31 cellular contexts compared by ENCODE assay signal in the genomic region with DNA sequence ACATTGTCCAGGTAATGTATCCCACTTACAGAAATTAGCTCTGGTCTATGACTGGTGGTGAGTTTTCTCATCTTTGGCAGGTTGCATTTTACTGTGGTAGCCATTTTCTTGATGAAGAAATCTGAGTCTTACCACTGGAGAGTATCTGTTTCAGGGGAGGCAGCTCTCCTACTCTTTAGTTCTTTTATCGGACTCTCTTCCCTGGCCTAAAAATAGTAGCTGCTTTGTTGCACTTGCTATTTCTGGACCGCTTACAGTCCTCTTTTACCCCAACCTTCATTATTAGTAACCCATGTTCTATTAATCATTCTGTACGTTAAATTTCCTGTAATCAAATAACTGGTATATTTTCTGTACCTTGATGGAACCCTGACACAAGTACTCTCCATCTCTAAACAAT.
"Had no signal": no experiment of that assay in that cellular context is flagged by ENCODE, and none has a peak within 500 bp of the region (broad histone marks: within the 10 kb centered on the region; RNA-seq: fewer than 3 reads in every experiment).

No MANE protein-coding gene starts in this region.

- H3K4me1 Mint-ChIP-seq: activated CD4-positive, alpha-beta T cell treated with anti-CD3 and anti-CD28 coated beads for 36 hours; activated CD4-positive, alpha-beta T cell treated with anti-CD3 and anti-CD28 coated beads, Interleukin-2, amount 10 ng/mL, durations not matched to agents 24 days and 14 days; activated CD8-positive, alpha-beta memory T cell treated with anti-CD3 and anti-CD28 coated beads, Interleukin-2, amount 10 ng/mL, durations not matched to agents 7 days and 5 days; activated naive CD4-positive, alpha-beta T cell treated with anti-CD3 and anti-CD28 coated beads, Interleukin-2, amount 50 U/mL, for 24 hours; activated naive CD8-positive, alpha-beta T cell treated with anti-CD3 and anti-CD28 coated beads for 36 hours; activated naive CD8-positive, alpha-beta T cell treated with anti-CD3 and anti-CD28 coated beads, Interleukin-2, amount 50 U/mL, for 24 hours; central memory CD8-positive, alpha-beta T cell; endodermal cell had no signal

- H3K4me3 Mint-ChIP-seq: activated CD4-positive, alpha-beta memory T cell treated with anti-CD3 and anti-CD28 coated beads for 36 hours; activated CD4-positive, alpha-beta T cell treated with anti-CD3 and anti-CD28 coated beads for 36 hours; activated CD4-positive, alpha-beta T cell treated with anti-CD3 and anti-CD28 coated beads, Interleukin-2, amount 10 ng/mL, durations not matched to agents 24 days and 14 days; activated CD8-positive, alpha-beta memory T cell treated with anti-CD3 and anti-CD28 coated beads, Interleukin-2, amount 10 ng/mL, durations not matched to agents 7 days and 5 days; activated CD8-positive, alpha-beta T cell treated with anti-CD3 and anti-CD28 coated beads, Interleukin-2, amount 10 ng/mL, durations not matched to agents 7 days and 5 days; activated naive CD4-positive, alpha-beta T cell treated with anti-CD3 and anti-CD28 coated beads for 36 hours; activated naive CD4-positive, alpha-beta T cell treated with anti-CD3 and anti-CD28 coated beads, Interleukin-2, amount 50 U/mL, for 24 hours; activated naive CD8-positive, alpha-beta T cell treated with anti-CD3 and anti-CD28 coated beads for 36 hours; activated naive CD8-positive, alpha-beta T cell treated with anti-CD3 and anti-CD28 coated beads, Interleukin-2, amount 50 U/mL, for 24 hours; activated T-helper 1 cell treated with anti-CD3 and anti-CD28 coated beads, Interleukin-12 subunit alpha, Interleukin-12 subunit beta, Interleukin-2, Interleukin-4 antibody, amounts not matched to agents 30 ng/mL and 10 ng/mL and 1 ng/mL, durations not matched to agents 14 hours and 24 hours and 36 hours; central memory CD8-positive, alpha-beta T cell; dendritic cell treated with granulocyte-macrophage colony-stimulating factor and Interleukin-4, amounts not matched to agents 40 ng/mL and 50 ng/mL, for 4 days; endodermal cell had no signal

- H3K36me3 ChIP-seq: adrenal gland had no signal

- H3K36me3 Mint-ChIP-seq: activated CD4-positive, alpha-beta memory T cell treated with anti-CD3 and anti-CD28 coated beads for 36 hours; activated CD8-positive, alpha-beta memory T cell treated with anti-CD3 and anti-CD28 coated beads, Interleukin-2, amount 10 ng/mL, durations not matched to agents 7 days and 5 days; activated naive CD4-positive, alpha-beta T cell treated with anti-CD3 and anti-CD28 coated beads, Interleukin-2, amount 50 U/mL, for 24 hours; activated naive CD8-positive, alpha-beta T cell treated with anti-CD3 and anti-CD28 coated beads for 36 hours had no signal

- H3K27ac Mint-ChIP-seq: activated CD4-positive, alpha-beta memory T cell treated with anti-CD3 and anti-CD28 coated beads for 36 hours; activated CD4-positive, alpha-beta T cell treated with anti-CD3 and anti-CD28 coated beads for 36 hours; activated CD4-positive, alpha-beta T cell treated with anti-CD3 and anti-CD28 coated beads, Interleukin-2, amount 10 ng/mL, durations not matched to agents 24 days and 14 days; activated CD8-positive, alpha-beta memory T cell treated with anti-CD3 and anti-CD28 coated beads, Interleukin-2, amount 10 ng/mL, durations not matched to agents 7 days and 5 days; activated CD8-positive, alpha-beta T cell treated with anti-CD3 and anti-CD28 coated beads, Interleukin-2, amount 10 ng/mL, durations not matched to agents 7 days and 5 days; activated naive CD4-positive, alpha-beta T cell treated with anti-CD3 and anti-CD28 coated beads for 36 hours; activated naive CD4-positive, alpha-beta T cell treated with anti-CD3 and anti-CD28 coated beads, Interleukin-2, amount 50 U/mL, for 24 hours; activated naive CD8-positive, alpha-beta T cell treated with anti-CD3 and anti-CD28 coated beads for 36 hours; activated naive CD8-positive, alpha-beta T cell treated with anti-CD3 and anti-CD28 coated beads, Interleukin-2, amount 50 U/mL, for 24 hours; activated T-helper 1 cell treated with anti-CD3 and anti-CD28 coated beads, Interleukin-12 subunit alpha, Interleukin-12 subunit beta, Interleukin-2, Interleukin-4 antibody, amounts not matched to agents 30 ng/mL and 10 ng/mL and 1 ng/mL, durations not matched to agents 14 hours and 24 hours and 36 hours; activated T-helper 2 cell treated with anti-CD3 and anti-CD28 coated beads, Interferon-gamma antibody, Interleukin-2, Interleukin-4, amounts not matched to agents 10 μg/mL and 5 μg/mL and 100 μg/mL, durations not matched to agents 14 hours and 24 hours and 36 hours; dendritic cell treated with granulocyte-macrophage colony-stimulating factor and Interleukin-4, amounts not matched to agents 40 ng/mL and 50 ng/mL, for 4 days; endodermal cell had no signal

- H3K4me1 ChIP-seq: adrenal gland, body of pancreas had no signal

- ATAC-seq: activated CD4-positive, alpha-beta T cell treated with anti-CD3 and anti-CD28 coated beads for 36 hours; activated CD8-positive, alpha-beta memory T cell treated with anti-CD3 and anti-CD28 coated beads, Interleukin-2, amount 10 ng/mL, durations not matched to agents 7 days and 5 days; activated CD8-positive, alpha-beta T cell treated with anti-CD3 and anti-CD28 coated beads, Interleukin-2, amount 10 ng/mL, durations not matched to agents 7 days and 5 days; activated naive CD8-positive, alpha-beta T cell treated with anti-CD3 and anti-CD28 coated beads, Interleukin-2, amount 50 U/mL, for 24 hours; body of pancreas; esophagus mucosa had no signal

- H3K9me3 ChIP-seq: adrenal gland, body of pancreas had no signal

- H3K27ac ChIP-seq: adrenal gland, body of pancreas, coronary artery, dorsolateral prefrontal cortex had no signal

- H3K9me3 Mint-ChIP-seq: activated CD4-positive, alpha-beta T cell treated with anti-CD3 and anti-CD28 coated beads, Interleukin-2, amount 10 ng/mL, durations not matched to agents 24 days and 14 days had no signal

- H3K4me3 ChIP-seq: adrenal gland, body of pancreas, coronary artery, dorsolateral prefrontal cortex had no signal

- H3K27me3 Mint-ChIP-seq: activated CD4-positive, alpha-beta memory T cell treated with anti-CD3 and anti-CD28 coated beads for 36 hours; activated CD4-positive, alpha-beta T cell treated with anti-CD3 and anti-CD28 coated beads for 36 hours; activated CD4-positive, alpha-beta T cell treated with anti-CD3 and anti-CD28 coated beads, Interleukin-2, amount 10 ng/mL, durations not matched to agents 24 days and 14 days; activated CD8-positive, alpha-beta memory T cell treated with anti-CD3 and anti-CD28 coated beads, Interleukin-2, amount 10 ng/mL, durations not matched to agents 7 days and 5 days; activated naive CD4-positive, alpha-beta T cell treated with anti-CD3 and anti-CD28 coated beads, Interleukin-2, amount 50 U/mL, for 24 hours; activated naive CD8-positive, alpha-beta T cell treated with anti-CD3 and anti-CD28 coated beads for 36 hours; activated naive CD8-positive, alpha-beta T cell treated with anti-CD3 and anti-CD28 coated beads, Interleukin-2, amount 50 U/mL, for 24 hours; central memory CD8-positive, alpha-beta T cell; dendritic cell treated with granulocyte-macrophage colony-stimulating factor and Interleukin-4, amounts not matched to agents 40 ng/mL and 50 ng/mL, for 4 days had no signal

- H3K27me3 ChIP-seq: adrenal gland, body of pancreas had no signal

- DNase-seq: activated CD4-positive, alpha-beta memory T cell treated with anti-CD3 and anti-CD28 coated beads for 36 hours; activated CD4-positive, alpha-beta T cell treated with anti-CD3 and anti-CD28 coated beads for 36 hours; activated CD4-positive, alpha-beta T cell treated with anti-CD3 and anti-CD28 coated beads, Interleukin-2, amount 10 ng/mL, durations not matched to agents 24 days and 14 days; activated CD4-positive, CD25-positive, alpha-beta regulatory T cell; activated CD4-positive, CD25-positive, alpha-beta regulatory T cell treated with anti-CD3 and anti-CD28 coated beads, Interleukin-2, amount 50 U/mL, for 72 hours; activated CD8-positive, alpha-beta memory T cell treated with anti-CD3 and anti-CD28 coated beads, Interleukin-2, amount 10 ng/mL, durations not matched to agents 7 days and 5 days; activated CD8-positive, alpha-beta memory T cell treated with anti-CD3 and anti-CD28 coated beads, Interleukin-2, amount 50 U/mL, for 4 hours; activated CD8-positive, alpha-beta T cell treated with anti-CD3 and anti-CD28 coated beads, Interleukin-2, amount 10 ng/mL, durations not matched to agents 7 days and 5 days; activated effector memory CD4-positive, alpha-beta T cell treated with anti-CD3 and anti-CD28 coated beads, Interleukin-2, amount 50 U/mL, for 16 hours; activated naive CD4-positive, alpha-beta T cell treated with anti-CD3 and anti-CD28 coated beads for 36 hours; activated naive CD8-positive, alpha-beta T cell treated with anti-CD3 and anti-CD28 coated beads for 36 hours; activated naive CD8-positive, alpha-beta T cell treated with anti-CD3 and anti-CD28 coated beads, Interleukin-2, amount 50 U/mL, for 24 hours; activated T-cell treated with anti-CD3 and anti-CD28 coated beads, Interleukin-2, amount 50 U/mL, for 1 hour; activated T-cell treated with anti-CD3 and anti-CD28 coated beads, Interleukin-2, amount 50 U/mL, for 48 hours; adrenal gland; amygdala; aorta; body of pancreas; dorsolateral prefrontal cortex; effector memory CD4-positive, alpha-beta T cell; endodermal cell; foreskin fibroblast; head of caudate nucleus; T-helper 2 cell had no signal
